33 cellular contexts compared by ENCODE assay signal in genomic region chr18:45565280-45565970, GRCh38. TPM values are rescaled to one million over a fixed set of nuclear protein-coding genes. Genes with fewer than 3 reads are reported as not detected.
DNase-seq lines count a peak whose midpoint lies in the region; ATAC-seq and TF ChIP-seq lines count a peak whose summit lies in the region.
"Had no signal": no experiment of that assay in that cellular context is flagged by ENCODE, and none has a peak within 500 bp of the region (broad histone marks: within the 10 kb centered on the region; RNA-seq: fewer than 3 reads in every experiment).

No MANE protein-coding gene starts in this region.

- H3K9me3 Mint-ChIP-seq in MCF 10A (ENCODE audit: unreplicated experiment), result peaks cover 8% of the 10 kb centered on the region
- H3K9me3 Mint-ChIP-seq in CD4-positive, alpha-beta memory T cell, result peaks cover 0 to 1% (median 0%) of the 10 kb centered on the region in 8 donors
- H3K9me3 Mint-ChIP-seq: activated CD4-positive, alpha-beta memory T cell treated with anti-CD3 and anti-CD28 coated beads, Interleukin-2, amount 10 ng/mL, durations not matched to agents 7 days and 5 days had no signal

- CTCF ChIA-PET in MCF 10A (lab: Yijun Ruan, JAX), result interaction anchor here (0.5 to 1.6 kb wide), 3 partner anchors 42 to 422 kb away, joined by 3 to 5 read pairs (median 5); no protein-coding TSS in a partner anchor
- CTCF ChIA-PET in CD4-positive, alpha-beta memory T cell (lab: Charles Lee; ENCODE audit: partially characterized antibody), result no interaction called here

- POLR2A ChIA-PET in MCF 10A (lab: Yijun Ruan, JAX), result interaction anchor here (0.7 to 1.8 kb wide), 7 partner anchors 8 to 1947 kb away, joined by 3 to 6 read pairs (median 5); no protein-coding TSS in a partner anchor
- POLR2A ChIA-PET in CD4-positive, alpha-beta memory T cell (lab: Charles Lee; ENCODE audit: partially characterized antibody), result no interaction called here

- H3K9me3 ChIP-seq in breast epithelium, result peaks cover 0 to 5% of the 10 kb centered on the region in 2 donors
- no peaks in the 10 kb centered on the region for H3K9me3 ChIP-seq in lower lobe of right lung
- no peaks in the 10 kb centered on the region for H3K9me3 ChIP-seq in CD4-positive, alpha-beta memory T cell (ENCODE audit: control insufficient read depth in 1 of 2, low read length in 2 of 2)
- H3K9me3 ChIP-seq: thoracic aorta had no signal

- H3K36me3 ChIP-seq in breast epithelium (no peaks in the 10 kb centered on the region), lower lobe of right lung (no peaks in the 10 kb centered on the region)
- H3K36me3 ChIP-seq in CD4-positive, alpha-beta memory T cell (ENCODE audit: insufficient read depth, low read length), result no peaks in the 10 kb centered on the region
- H3K36me3 ChIP-seq: neural progenitor cell, thoracic aorta had no signal

- H3K4me3 Mint-ChIP-seq in MCF 10A (ENCODE audit: unreplicated experiment), result no peak overlapping the region
- no peak overlapping the region for H3K4me3 Mint-ChIP-seq in CD4-positive, alpha-beta memory T cell
- H3K4me3 Mint-ChIP-seq: activated CD4-positive, alpha-beta memory T cell treated with anti-CD3 and anti-CD28 coated beads, Interleukin-2, amount 10 ng/mL, durations not matched to agents 7 days and 5 days; activated naive CD8-positive, alpha-beta T cell treated with anti-CD3 and anti-CD28 coated beads, Interleukin-2, amount 10 ng/mL, durations not matched to agents 7 days and 5 days; neural progenitor cell had no signal

- TF ChIP-seq POLR2A in breast epithelium (IDR thresholded peaks at IDR 0.05), result no peak

- peaks cover 12% of the 10 kb centered on the region for H3K36me3 Mint-ChIP-seq in MCF 10A (ENCODE audit: insufficient read depth, unreplicated experiment)
- H3K36me3 Mint-ChIP-seq in CD4-positive, alpha-beta memory T cell, result no peaks in the 10 kb centered on the region
- H3K36me3 Mint-ChIP-seq: activated naive CD8-positive, alpha-beta T cell treated with anti-CD3 and anti-CD28 coated beads, Interleukin-2, amount 10 ng/mL, durations not matched to agents 7 days and 5 days; neural progenitor cell had no signal

- peak overlapping the region; percentile 44 for H3K27ac Mint-ChIP-seq in MCF 10A (ENCODE audit: low read depth, unreplicated experiment)
- H3K27ac Mint-ChIP-seq in CD4-positive, alpha-beta memory T cell, result no peak overlapping the region
- H3K27ac Mint-ChIP-seq: activated CD4-positive, alpha-beta memory T cell treated with anti-CD3 and anti-CD28 coated beads, Interleukin-2, amount 10 ng/mL, durations not matched to agents 7 days and 5 days; activated naive CD8-positive, alpha-beta T cell treated with anti-CD3 and anti-CD28 coated beads, Interleukin-2, amount 10 ng/mL, durations not matched to agents 7 days and 5 days; neural progenitor cell had no signal

- DNase-seq in MCF 10A (ENCODE audit: unreplicated experiment), result peak; percentile 55
- DNase-seq in breast epithelium (ENCODE audit: low spot score in 2 of 2), result no peak
- DNase-seq in epithelial cell of esophagus (ENCODE audit: low read depth), result peak; percentile 90
- no peak for DNase-seq in lower lobe of right lung
- DNase-seq in CD4-positive, alpha-beta memory T cell, result no peak
- DNase-seq: 8988T; activated CD4-positive, alpha-beta memory T cell treated with anti-CD3 and anti-CD28 coated beads, Interleukin-2, amount 10 ng/mL, durations not matched to agents 7 days and 5 days; activated CD4-positive, CD25-positive, alpha-beta regulatory T cell; activated effector memory CD4-positive, alpha-beta T cell treated with anti-CD3 and anti-CD28 coated beads, Interleukin-2, amount 50 U/mL, for 16 hours; activated naive CD8-positive, alpha-beta T cell treated with anti-CD3 and anti-CD28 coated beads, Interleukin-2, amount 10 ng/mL, durations not matched to agents 7 days and 5 days; activated T-cell treated with anti-CD3 and anti-CD28 coated beads for 4 hours; AML-193; DMS53; GF-D8; Kasumi-1; NCI-H1092 treated with DMSO at 0.1 percent for 48 hours; NCI-H1930; NCI-H345; NCI-H774; stimulated activated naive CD4-positive, alpha-beta T cell treated with Interleukin-2 at 50 U/mL for 16 hours; SW 1271; T1000 had no signal

- no peak for ATAC-seq in lower lobe of right lung
- ATAC-seq in HG03039 (IDR thresholded peaks at IDR 0.05; ENCODE audit: unreplicated experiment), result no peak
- ATAC-seq in HG03196 (IDR thresholded peaks at IDR 0.05; ENCODE audit: unreplicated experiment), result no peak
- no peak for ATAC-seq in HG03378 (IDR thresholded peaks at IDR 0.05; ENCODE audit: unreplicated experiment)

- intact Hi-C loops in MCF 10A (cut with micrococcal nuclease) (no loop called here), breast epithelium (cut with DNase I; ENCODE audit: low total_unique reads) (loop anchor here (5.0 kb wide), 1 partner anchor 1752 kb away; no protein-coding TSS in a partner anchor), lower lobe of right lung (cut with DNase I) (no loop called here)
- intact Hi-C loops in CD4-positive, alpha-beta memory T cell (cut with micrococcal nuclease), result no loop called here

- no peaks in the 10 kb centered on the region for H3K27me3 Mint-ChIP-seq in MCF 10A (ENCODE audit: insufficient read depth, unreplicated experiment)
- H3K27me3 Mint-ChIP-seq in CD4-positive, alpha-beta memory T cell, result peaks cover 3 to 7% of the 10 kb centered on the region in 2 donors
- H3K27me3 Mint-ChIP-seq: activated CD4-positive, alpha-beta memory T cell treated with anti-CD3 and anti-CD28 coated beads, Interleukin-2, amount 10 ng/mL, durations not matched to agents 7 days and 5 days had no signal

- H3K27ac ChIP-seq in breast epithelium (no peak overlapping the region), lower lobe of right lung (peak overlapping the region; percentile 6)
- no peak overlapping the region for H3K27ac ChIP-seq in CD4-positive, alpha-beta memory T cell (ENCODE audit: low read depth, low read length)
- H3K27ac ChIP-seq: neural progenitor cell, thoracic aorta had no signal

- H3K27me3 ChIP-seq in breast epithelium, result no peaks in the 10 kb centered on the region
- no peaks in the 10 kb centered on the region for H3K27me3 ChIP-seq in lower lobe of right lung (ENCODE audit: low read depth)
- no peaks in the 10 kb centered on the region for H3K27me3 ChIP-seq in CD4-positive, alpha-beta memory T cell (ENCODE audit: insufficient read depth, low read length)
- H3K27me3 ChIP-seq: neural progenitor cell had no signal

- TF ChIP-seq CTCF in MCF 10A (IDR thresholded peaks at IDR 0.05; ENCODE audit: unreplicated experiment) (no peak), breast epithelium (IDR thresholded peaks at IDR 0.05) (no peak), epithelial cell of esophagus (IDR thresholded peaks at IDR 0.05; ENCODE audit: insufficient read depth, low read depth, low read length, missing control alignments) (no peak), lower lobe of right lung (IDR thresholded peaks at IDR 0.05) (no peak)

- BruUV-seq in MCF 10A (replicated peaks; lab: Mats Ljungman, UMichigan), result no TSS peak

- H3K4me1 ChIP-seq in breast epithelium (no peaks in the 10 kb centered on the region), lower lobe of right lung (peaks cover 5% of the 10 kb centered on the region)
- H3K4me1 ChIP-seq in CD4-positive, alpha-beta memory T cell (ENCODE audit: insufficient read depth, low read length), result no peaks in the 10 kb centered on the region
- H3K4me1 ChIP-seq: neural progenitor cell had no signal

- no peak overlapping the region for H3K4me3 ChIP-seq in breast epithelium
- no peak overlapping the region for H3K4me3 ChIP-seq in epithelial cell of esophagus (ENCODE audit: low read length)
- no peak overlapping the region for H3K4me3 ChIP-seq in lower lobe of right lung
- H3K4me3 ChIP-seq in CD4-positive, alpha-beta memory T cell (ENCODE audit: low read length in 2 of 2), result no peak overlapping the region
- H3K4me3 ChIP-seq: neural progenitor cell, thoracic aorta had no signal

- H3K4me1 Mint-ChIP-seq in MCF 10A (ENCODE audit: insufficient read depth, unreplicated experiment), result peaks cover 17% of the 10 kb centered on the region
- H3K4me1 Mint-ChIP-seq in CD4-positive, alpha-beta memory T cell, result no peaks in the 10 kb centered on the region
- H3K4me1 Mint-ChIP-seq: activated CD4-positive, alpha-beta memory T cell treated with anti-CD3 and anti-CD28 coated beads, Interleukin-2, amount 10 ng/mL, durations not matched to agents 7 days and 5 days had no signal

RNA-seq across cellular contexts. Expression of gene SLC14A2, which starts 49.9 kb away (rescaled TPM):
- not detected in 2 replicates for total RNA-seq in MCF 10A (2022)
- 1 to 10 TPM in 1 of 3 donors, not detected in 2; 2.1 TPM for total RNA-seq in breast epithelium
- total RNA-seq in lower lobe of right lung, result not detected
- total RNA-seq in CD4-positive, alpha-beta memory T cell, result under 1 TPM; 0.06 to 0.12 TPM
- under 1 TPM; 0.15 to 0.22 TPM for polyA plus RNA-seq in CD4-positive, alpha-beta memory T cell
- total RNA-seq: cerebellum, frontal cortex, liver, mucosa of gallbladder, OCI-LY7, Right ventricle myocardium superior had no signal

Comparison
In these comparisons a context has a peak if more than half of its experiments do, and no peak if none do; other contexts are left out.
1. DNase-seq: peak in MCF 10A (single experiment) and epithelial cell of esophagus (single experiment); none in breast epithelium (0 of 2), lower lobe of right lung (single experiment) and CD4-positive, alpha-beta memory T cell (0 of 5).